ENCODE assay signal across 10 cellular contexts in genomic region chr9:131776473-131776872, GRCh38. TPM values are rescaled to one million over a fixed set of nuclear protein-coding genes. Genes with fewer than 3 reads are reported as not detected.
DNase-seq lines count a peak whose midpoint lies in the region; ATAC-seq and TF ChIP-seq lines count a peak whose summit lies in the region.
"Had no signal": no experiment of that assay in that cellular context is flagged by ENCODE, and none has a peak within 500 bp of the region (broad histone marks: within the 10 kb centered on the region; RNA-seq: fewer than 3 reads in every experiment).

No MANE protein-coding gene starts in this region.

- no peaks in the 10 kb centered on the region for H3K27me3 ChIP-seq in HL-60 (ENCODE audit: insufficient read depth, poor library complexity, severe bottlenecking)

- TF ChIP-seq CTCF in HL-60 (IDR thresholded peaks at IDR 0.05; ENCODE audit: insufficient read depth, low read length): no peak

- peaks cover 15% of the 10 kb centered on the region for H3K27me3 Mint-ChIP-seq in activated CD4-positive, alpha-beta T cell treated with anti-CD3 and anti-CD28 coated beads, Interleukin-2, amount 10 ng/mL, durations not matched to agents 7 days and 5 days
- H3K27me3 Mint-ChIP-seq in activated T-helper 17 cell treated with anti-CD3 and anti-CD28 coated beads, Interleukin-2, amount 50 U/mL, for 72 hours: peaks cover 6% of the 10 kb centered on the region

- no peak overlapping the region for H3K27ac Mint-ChIP-seq in activated CD4-positive, alpha-beta T cell treated with anti-CD3 and anti-CD28 coated beads, Interleukin-2, amount 10 ng/mL, durations not matched to agents 7 days and 5 days
- H3K27ac Mint-ChIP-seq in activated T-helper 17 cell treated with anti-CD3 and anti-CD28 coated beads, Interleukin-2, amount 50 U/mL, for 72 hours: no peak overlapping the region
- H3K27ac Mint-ChIP-seq: activated naive CD4-positive, alpha-beta T cell treated with anti-CD3 and anti-CD28 coated beads, Interleukin-2, amount 50 U/mL, for 72 hours had no signal

- POLR2A ChIA-PET in activated CD4-positive, alpha-beta T cell treated with anti-CD3 and anti-CD28 coated beads, Interleukin-2, amount 10 ng/mL, durations not matched to agents 7 days and 5 days (lab: Charles Lee): no interaction called here

- no peaks in the 10 kb centered on the region for H3K36me3 Mint-ChIP-seq in activated CD4-positive, alpha-beta T cell treated with anti-CD3 and anti-CD28 coated beads, Interleukin-2, amount 10 ng/mL, durations not matched to agents 7 days and 5 days (ENCODE audit: low read depth)
- no peaks in the 10 kb centered on the region for H3K36me3 Mint-ChIP-seq in activated T-helper 17 cell treated with anti-CD3 and anti-CD28 coated beads, Interleukin-2, amount 50 U/mL, for 72 hours (ENCODE audit: low read depth)
- H3K36me3 Mint-ChIP-seq: activated naive CD4-positive, alpha-beta T cell treated with anti-CD3 and anti-CD28 coated beads, Interleukin-2, amount 50 U/mL, for 72 hours had no signal

- no peak for ATAC-seq in activated T-helper 17 cell treated with anti-CD3 and anti-CD28 coated beads, Interleukin-2, amount 50 U/mL, for 72 hours (replicated peaks)
- ATAC-seq: activated naive CD4-positive, alpha-beta T cell treated with anti-CD3 and anti-CD28 coated beads, Interleukin-2, amount 50 U/mL, for 72 hours had no signal

- no peak overlapping the region for H3K4me3 Mint-ChIP-seq in activated CD4-positive, alpha-beta T cell treated with anti-CD3 and anti-CD28 coated beads, Interleukin-2, amount 10 ng/mL, durations not matched to agents 7 days and 5 days
- no peak overlapping the region for H3K4me3 Mint-ChIP-seq in activated T-helper 17 cell treated with anti-CD3 and anti-CD28 coated beads, Interleukin-2, amount 50 U/mL, for 72 hours

- H3K4me1 Mint-ChIP-seq in activated CD4-positive, alpha-beta T cell treated with anti-CD3 and anti-CD28 coated beads, Interleukin-2, amount 10 ng/mL, durations not matched to agents 7 days and 5 days: no peaks in the 10 kb centered on the region
- H3K4me1 Mint-ChIP-seq in activated T-helper 17 cell treated with anti-CD3 and anti-CD28 coated beads, Interleukin-2, amount 50 U/mL, for 72 hours: peaks cover 5% of the 10 kb centered on the region

- H3K27ac ChIP-seq in HL-60 (replicated peaks): no peak overlapping the region

- H3K4me3 ChIP-seq in HL-60 (replicated peaks; ENCODE audit: insufficient read depth, low read length): no peak overlapping the region

- CTCF ChIA-PET in activated CD4-positive, alpha-beta T cell treated with anti-CD3 and anti-CD28 coated beads, Interleukin-2, amount 10 ng/mL, durations not matched to agents 7 days and 5 days (lab: Charles Lee): no interaction called here

- no peaks in the 10 kb centered on the region for H3K9me3 Mint-ChIP-seq in activated CD4-positive, alpha-beta T cell treated with anti-CD3 and anti-CD28 coated beads, Interleukin-2, amount 10 ng/mL, durations not matched to agents 7 days and 5 days
- no peaks in the 10 kb centered on the region for H3K9me3 Mint-ChIP-seq in activated T-helper 17 cell treated with anti-CD3 and anti-CD28 coated beads, Interleukin-2, amount 50 U/mL, for 72 hours
- H3K9me3 Mint-ChIP-seq: activated naive CD4-positive, alpha-beta T cell treated with anti-CD3 and anti-CD28 coated beads, Interleukin-2, amount 50 U/mL, for 72 hours had no signal

- peak; percentile 62 for DNase-seq in AG08396 (ENCODE audit: low spot score)
- DNase-seq in HL-60 (ENCODE audit: low read depth in 1 of 2, low spot score in 1 of 2): peak; percentile 24 to 29
- DNase-seq in activated CD4-positive, alpha-beta T cell treated with anti-CD3 and anti-CD28 coated beads, Interleukin-2, amount 10 ng/mL, durations not matched to agents 7 days and 5 days: peak; percentile 53
- DNase-seq in iPS-NIHi11 (ENCODE audit: low spot score): peak; percentile 92
- DNase-seq in mesenteric fat pad (ENCODE audit: low spot score): no peak
- no peak for DNase-seq in NCI-H1417 (lab: John Stamatoyannopoulos, UW)
- DNase-seq in activated CD4-positive, CD25-positive, alpha-beta regulatory T cell (lab: John Stamatoyannopoulos, UW): no peak
- DNase-seq: NCI-H748 treated with DMSO at 0.1 percent for 48 hours had no signal

RNA-seq across cellular contexts. Expression of gene RAPGEF1, which starts 36.6 kb away (rescaled TPM):
- total RNA-seq in activated CD4-positive, alpha-beta T cell treated with anti-CD3 and anti-CD28 coated beads, Interleukin-2, amount 10 ng/mL, durations not matched to agents 7 days and 5 days: 100 to 1,000 TPM; 128 to 129 TPM
- 106 TPM for total RNA-seq in mesenteric fat pad
- 100 to 1,000 TPM; 147 to 167 TPM for total RNA-seq in activated T-helper 17 cell treated with anti-CD3 and anti-CD28 coated beads, Interleukin-2, amount 50 U/mL, for 72 hours

Comparison
In these comparisons a context has a peak if more than half of its experiments do, and no peak if none do; other contexts are left out.
1. DNase-seq: peak in AG08396 (single experiment), HL-60 (2 of 2), activated CD4-positive, alpha-beta T cell treated with anti-CD3 and anti-CD28 coated beads, Interleukin-2, amount 10 ng/mL, durations not matched to agents 7 days and 5 days (single experiment) and iPS-NIHi11 (single experiment); none in mesenteric fat pad (single experiment), NCI-H1417 (0 of 3) and activated CD4-positive, CD25-positive, alpha-beta regulatory T cell (0 of 4).